ENCODE assay signal across 9 cellular contexts in genomic region chr4:3074846-3075651, GRCh38. TPM values are rescaled to one million over a fixed set of nuclear protein-coding genes. Genes with fewer than 3 reads are reported as not detected.
DNase-seq lines count a peak whose midpoint lies in the region; ATAC-seq and TF ChIP-seq lines count a peak whose summit lies in the region.
"Had no signal": no experiment of that assay in that cellular context is flagged by ENCODE, and none has a peak within 500 bp of the region (broad histone marks: within the 10 kb centered on the region; RNA-seq: fewer than 3 reads in every experiment).

No MANE protein-coding gene starts in this region.

- DNase-seq in DMS 273 treated with DMSO at 0.1 percent for 48 hours (lab: John Stamatoyannopoulos, UW) (peak; percentile 17), NCI-H2227 (lab: John Stamatoyannopoulos, UW; ENCODE audit: unreplicated experiment) (peak; percentile 72), colonic mucosa (peak; percentile 70)
- DNase-seq in activated CD4-positive, CD25-positive, alpha-beta regulatory T cell treated with anti-CD3 and anti-CD28 coated beads, Interleukin-2, amount 50 U/mL, for 16 hours (ENCODE audit: low read depth, low spot score): peak; percentile 10
- DNase-seq in stimulated activated CD4-positive, alpha-beta T cell treated with anti-CD3 and anti-CD28 coated beads, Interleukin-4, amount 100 ng/mL, for 48 hours (ENCODE audit: low read depth in 2 of 2): peak; percentile 33 to 46

- H3K9me3 ChIP-seq in colonic mucosa: no peaks in the 10 kb centered on the region
- H3K9me3 ChIP-seq in liver (ENCODE audit: control insufficient read depth in 4 of 4, low read length in 3 of 4): no peaks in the 10 kb centered on the region

- H3K4me3 ChIP-seq in colonic mucosa (peak overlapping the region; percentile 70), liver (ENCODE audit: low read depth in 1 of 3, low read length in 3 of 3) (peak overlapping the region; percentile 52 to 96 (median 88))

- ATAC-seq in HG02588 (IDR thresholded peaks at IDR 0.05; ENCODE audit: unreplicated experiment): peak; percentile 10
- ATAC-seq in HG02610 (IDR thresholded peaks at IDR 0.05; ENCODE audit: unreplicated experiment): no peak

- peak overlapping the region; percentile 63 for H3K27ac ChIP-seq in colonic mucosa
- H3K27ac ChIP-seq in liver (ENCODE audit: low read depth in 1 of 2, low read length in 2 of 2): peak overlapping the region; percentile 94 to 97

- TF ChIP-seq RAD21 in liver (IDR thresholded peaks at IDR 0.05): no peak

- under 1% methylated on average over 60 of the region's 60 CpGs for WGBS in liver

- H3K4me1 ChIP-seq in colonic mucosa (peaks cover 11% of the 10 kb centered on the region), liver (ENCODE audit: control insufficient read depth in 4 of 4, insufficient read depth in 4 of 4, low read length in 3 of 4) (peaks cover 7 to 44% (median 32%) of the 10 kb centered on the region in 4 donors)

- H3K9ac ChIP-seq in colonic mucosa (ENCODE audit: low read depth in 2 of 2, low read length in 2 of 2) (peak overlapping the region; percentile 95 to 97), liver (ENCODE audit: low read depth in 1 of 2, low read length in 2 of 2) (peak overlapping the region; percentile 87 to 88)

- H3K36me3 ChIP-seq in colonic mucosa (no peaks in the 10 kb centered on the region), liver (ENCODE audit: control insufficient read depth in 4 of 4, insufficient read depth in 3 of 4, low read depth in 1 of 4, low read length in 3 of 4) (no peaks in the 10 kb centered on the region)

- TF ChIP-seq CTCF in colonic mucosa (IDR thresholded peaks at IDR 0.05): no peak
- no peak for TF ChIP-seq CTCF in liver (IDR thresholded peaks at IDR 0.05; ENCODE audit: low read depth, low read length, missing input control)

- H3K27me3 ChIP-seq in colonic mucosa: no peaks in the 10 kb centered on the region
- H3K27me3 ChIP-seq in liver (ENCODE audit: control insufficient read depth in 4 of 4, insufficient read depth in 4 of 4, low read length in 3 of 4): no peaks in the 10 kb centered on the region

- intact Hi-C loops in colonic mucosa (cut with DNase I): no loop called here

TF ChIP-seq in liver, 16 proteins besides CTCF, POLR2A, EP300 and RAD21:
- TF ChIP-seq MAX (IDR thresholded peaks at IDR 0.05) (no peak), GABPA (IDR thresholded peaks at IDR 0.05 in 1 of 2, conservative IDR thresholded peaks at IDR 0.05 in 1 of 2) (no peak), HNF4G (IDR thresholded peaks at IDR 0.05) (no peak), NR2F2 (IDR thresholded peaks at IDR 0.05) (no peak), TAF1 (conservative IDR thresholded peaks at IDR 0.05) (no peak), ZBTB33 (IDR thresholded peaks at IDR 0.05) (no peak), SP1 (IDR thresholded peaks at IDR 0.05) (no peak), RXRA (IDR thresholded peaks at IDR 0.05) (no peak), FOXA1 (IDR thresholded peaks at IDR 0.05) (no peak), EGR1 (IDR thresholded peaks at IDR 0.05; ENCODE audit: low read depth in 2 of 2) (no peak), REST (IDR thresholded peaks at IDR 0.05) (no peak), YY1 (IDR thresholded peaks at IDR 0.05) (no peak), HNF4A (conservative IDR thresholded peaks at IDR 0.05) (no peak), ATF3 (IDR thresholded peaks at IDR 0.05) (no peak)

RNA-seq across cellular contexts. Expression of gene HTT, which starts 0.6 kb away (rescaled TPM):
- 10 to 100 TPM; 51.0 to 55.5 TPM for total RNA-seq in colonic mucosa
- 10 to 100 TPM; 23.5 to 39.8 TPM for total RNA-seq in liver
- polyA plus RNA-seq in liver: 1 to 10 TPM; 8.6 to 9.3 TPM

RNA-seq across cellular contexts. Expression of gene HTT-AS, which starts 0.7 kb away (rescaled TPM):
- total RNA-seq in colonic mucosa (not detected), liver (not detected)
- polyA plus RNA-seq in liver: not detected
- total RNA-seq: dermis microvascular lymphatic vessel endothelial cell had no signal

Comparison
In these comparisons a context has a peak if more than half of its experiments do, and no peak if none do; other contexts are left out.
1. DNase-seq: peak in every context shown above with its lines; median percentile 72 in NCI-H2227; 70 in colonic mucosa; 40 in stimulated activated CD4-positive, alpha-beta T cell treated with anti-CD3 and anti-CD28 coated beads, Interleukin-4, amount 100 ng/mL, for 48 hours; 17 in DMS 273 treated with DMSO at 0.1 percent for 48 hours; 10 in activated CD4-positive, CD25-positive, alpha-beta regulatory T cell treated with anti-CD3 and anti-CD28 coated beads, Interleukin-2, amount 50 U/mL, for 16 hours.